Comparison of ENCODE assay signal across 18 cellular contexts in genomic region chr9:12785941-12786340, GRCh38. TPM values are rescaled to one million over a fixed set of nuclear protein-coding genes. Genes with fewer than 3 reads are reported as not detected.
DNase-seq lines count a peak whose midpoint lies in the region; ATAC-seq and TF ChIP-seq lines count a peak whose summit lies in the region.
"Had no signal": no experiment of that assay in that cellular context is flagged by ENCODE, and none has a peak within 500 bp of the region (broad histone marks: within the 10 kb centered on the region; RNA-seq: fewer than 3 reads in every experiment).

No MANE protein-coding gene starts in this region.

- no peak overlapping the region for H3K4me2 ChIP-seq in mammary epithelial cell (ENCODE audit: insufficient read depth, low read depth, low read length)

- H3K4me3 ChIP-seq in HEK293 (ENCODE audit: low read depth, low read length) = no peak overlapping the region
- no peak overlapping the region for H3K4me3 ChIP-seq in mammary epithelial cell (replicated peaks in 1 of 3; ENCODE audit: insufficient read depth in 1 of 3, low read depth in 2 of 3, low read length in 3 of 3)
- no peak overlapping the region for H3K4me3 ChIP-seq in right lobe of liver
- H3K4me3 ChIP-seq in stomach = no peak overlapping the region
- no peak overlapping the region for H3K4me3 ChIP-seq in left ventricle myocardium inferior
- H3K4me3 ChIP-seq: adrenal gland had no signal

- H4K20me1 ChIP-seq in mammary epithelial cell (ENCODE audit: insufficient read depth, low read length) = no peaks in the 10 kb centered on the region

- H3K9ac ChIP-seq in mammary epithelial cell (ENCODE audit: insufficient read depth, low read length) = no peak overlapping the region
- H3K9ac ChIP-seq: parathyroid adenoma had no signal

- CTCF ChIA-PET in HEK293 (lab: Yijun Ruan, JAX) = interaction anchor here (0.7 to 4.9 kb wide), 3 partner anchors 10 to 99 kb away, joined by 3 to 29 read pairs (median 5); partner anchors contain the start of gene LURAP1L
- CTCF ChIA-PET in mammary epithelial cell (lab: Charles Lee; ENCODE audit: low non-redundant PET) = no interaction called here
- CTCF ChIA-PET in RWPE1 (lab: Yijun Ruan, JAX) = interaction anchor here (0.6 kb wide), 1 partner anchor 816 kb away, joined by 4 read pairs; no protein-coding TSS in a partner anchor

- H3K27ac ChIP-seq in HEK293 (ENCODE audit: extremely low read depth, low read depth, low read length) (0 out of 2 replicates have a peak overlapping the region, but pooled peaks have one; percentile 86), mammary epithelial cell (ENCODE audit: insufficient read depth, low read depth, low read length) (peak overlapping the region; percentile 98), right lobe of liver (peak overlapping the region in 2 of 3 donors; percentile 85 to 93), stomach (peak overlapping the region in 4 of 5 donors; percentile 72 to 95 (median 88)), RWPE1 (no peak overlapping the region), left ventricle myocardium inferior (replicated peaks) (no peak overlapping the region)
- H3K27ac ChIP-seq: parathyroid adenoma had no signal

- H2AFZ ChIP-seq in mammary epithelial cell (ENCODE audit: low read depth, low read length) = no peak overlapping the region
- H2AFZ ChIP-seq: parathyroid adenoma had no signal

- TF ChIP-seq POLR2A in right lobe of liver (IDR thresholded peaks at IDR 0.05) (no peak), stomach (IDR thresholded peaks at IDR 0.05) (no peak)

- H3K27me3 ChIP-seq in mammary epithelial cell (ENCODE audit: insufficient read depth, low read length) (no peaks in the 10 kb centered on the region), right lobe of liver (no peaks in the 10 kb centered on the region), stomach (no peaks in the 10 kb centered on the region), left ventricle myocardium inferior (ENCODE audit: low read depth) (no peaks in the 10 kb centered on the region)
- H3K27me3 ChIP-seq: adrenal gland had no signal

- ATAC-seq in right lobe of liver (no peak), left cardiac atrium (no peak)

- H3K4me1 ChIP-seq in HEK293 (ENCODE audit: control insufficient read depth, insufficient read depth, low read length) (peaks cover 18% of the 10 kb centered on the region), mammary epithelial cell (ENCODE audit: insufficient read depth, low read length) (peaks cover 22% of the 10 kb centered on the region), right lobe of liver (peaks cover 0 to 26% (median 7%) of the 10 kb centered on the region in 4 donors), stomach (peaks cover 16 to 49% (median 30%) of the 10 kb centered on the region in 4 donors), left ventricle myocardium inferior (peaks cover 25% of the 10 kb centered on the region)
- H3K4me1 ChIP-seq: parathyroid adenoma had no signal

- no peak for TF ChIP-seq EP300 in stomach (IDR thresholded peaks at IDR 0.05)

- dilution Hi-C loops in mammary epithelial cell (cut with HindIII; ENCODE audit: low sequenced_read_pairs) = no loop called here

- BruUV-seq in mammary epithelial cell (replicated peaks; lab: Mats Ljungman, UMichigan) = no TSS peak

- TF ChIP-seq CTCF in HEK293 (tag by site-specific recombination; IDR thresholded peaks at IDR 0.05) = no peak
- no peak for TF ChIP-seq CTCF in mammary epithelial cell (conservative IDR thresholded peaks at IDR 0.05 in 1 of 2, IDR thresholded peaks at IDR 0.05 in 1 of 2; ENCODE audit: extremely low read depth in 1 of 2, insufficient read depth in 1 of 2, low read depth in 1 of 2, low read length in 2 of 2)
- no peak for TF ChIP-seq CTCF in right lobe of liver (IDR thresholded peaks at IDR 0.05)
- TF ChIP-seq CTCF in stomach (IDR thresholded peaks at IDR 0.05) = no peak
- no peak for TF ChIP-seq CTCF in RWPE1 (conservative IDR thresholded peaks at IDR 0.05; ENCODE audit: low read depth)
- no peak for TF ChIP-seq CTCF in left ventricle myocardium inferior (IDR thresholded peaks at IDR 0.05; ENCODE audit: borderline replicate concordance)

- H3K9me3 ChIP-seq in HEK293 (ENCODE audit: control insufficient read depth, insufficient read depth, low read depth, low read length) (no peaks in the 10 kb centered on the region), mammary epithelial cell (replicated peaks; ENCODE audit: insufficient read depth, low read length) (no peaks in the 10 kb centered on the region), right lobe of liver (no peaks in the 10 kb centered on the region), stomach (peaks cover 0 to 12% (median 0%) of the 10 kb centered on the region in 4 donors), left ventricle myocardium inferior (replicated peaks) (peaks cover 19% of the 10 kb centered on the region)

- POLR2A ChIA-PET in HEK293 (lab: Yijun Ruan, JAX) = interaction anchor here (2.0 kb wide), 1 partner anchor 10 kb away, joined by 17 read pairs; no protein-coding TSS in a partner anchor
- POLR2A ChIA-PET in RWPE1 (lab: Yijun Ruan, JAX; ENCODE audit: low non-redundant PET) = no interaction called here

- H3K79me2 ChIP-seq in mammary epithelial cell (ENCODE audit: insufficient read depth, low read length) = peaks cover 58% of the 10 kb centered on the region
- H3K79me2 ChIP-seq: parathyroid adenoma had no signal

- intact Hi-C loops in mammary epithelial cell (cut with micrococcal nuclease) = loop anchor here (2.0 kb wide), 1 partner anchor 75 kb away; no protein-coding TSS in a partner anchor
- intact Hi-C loops in right lobe of liver (cut with DNase I) = no loop called here
- intact Hi-C loops in stomach (cut with DNase I; ENCODE audit: low total_unique reads) = no loop called here
- intact Hi-C loops in left cardiac atrium (cut with DNase I) = loop anchor here in 1 of 2 donors (10.0 kb wide), 1 partner anchor 199 kb away; no protein-coding TSS in a partner anchor
- intact Hi-C loops in left ventricle myocardium inferior (cut with micrococcal nuclease) = no loop called here

- H3K36me3 ChIP-seq in HEK293 (ENCODE audit: control insufficient read depth in 2 of 2, insufficient read depth in 1 of 2, low read length in 2 of 2) (no peaks in the 10 kb centered on the region), mammary epithelial cell (ENCODE audit: insufficient read depth, low read length) (no peaks in the 10 kb centered on the region), right lobe of liver (no peaks in the 10 kb centered on the region), stomach (no peaks in the 10 kb centered on the region), left ventricle myocardium inferior (no peaks in the 10 kb centered on the region)
- H3K36me3 ChIP-seq: adrenal gland had no signal

- DNase-seq in mammary epithelial cell (no peak), right lobe of liver (no peak), stomach (no peak), left cardiac atrium (no peak), RWPE1 (ENCODE audit: low spot score) (no peak), left ventricle myocardium inferior (no peak), NCI-H2081 treated with DMSO at 0.1 percent for 48 hours (lab: John Stamatoyannopoulos, UW) (no peak)
- DNase-seq: activated CD4-positive, alpha-beta T cell treated with anti-CD3 and anti-CD28 coated beads, Interleukin-2, amount 10 ng/mL, durations not matched to agents 24 days and 14 days; activated gamma-delta T cell treated with Interleukin-2 at 50 U/mL for 16 hours; DMS153; effector CD4-positive, alpha-beta T cell; KG1; NCI-H1092; NCI-H2029 treated with DMSO at 0.1 percent for 48 hours; stimulated activated CD4-positive, alpha-beta T cell treated with anti-CD3 and anti-CD28 coated beads, Interleukin-2, amount 100 ng/mL, for 48 hours had no signal

- in situ Hi-C loops in mammary epithelial cell (cut with MboI; ENCODE audit: low sequenced_read_pairs in 2 of 2) = loop anchor here in 1 of 2 donors (10.0 kb wide), 1 partner anchor 79 kb away; no protein-coding TSS in a partner anchor

TF ChIP-seq in HEK293, 187 proteins besides CTCF, POLR2A, EP300 and RAD21 (continues in another document):
- TF ChIP-seq ATF2 (tag by site-specific recombination; IDR thresholded peaks at IDR 0.05; ENCODE audit: low read depth) (peak; percentile 24; the same call in 1 of the 2 replicates), ZNF48 (tag by site-specific recombination; IDR thresholded peaks at IDR 0.05) (no peak), ZNF398 (tag by site-specific recombination; IDR thresholded peaks at IDR 0.05) (no peak), ZSCAN23 (tag by site-specific recombination; IDR thresholded peaks at IDR 0.05) (no peak), ZNF629 (tag by site-specific recombination; IDR thresholded peaks at IDR 0.05) (peak; percentile 26; the same call in 1 of the 2 replicates), ZNF433 (tag by site-specific recombination; IDR thresholded peaks at IDR 0.05; ENCODE audit: low read depth) (no peak), ZBTB48 (tag by site-specific recombination; IDR thresholded peaks at IDR 0.05) (no peak)

RNA-seq across cellular contexts. Expression of gene LURAP1L, which starts 11.1 kb away (rescaled TPM):
- total RNA-seq in mammary epithelial cell = 10 to 100 TPM; 52.9 to 57.8 TPM
- polyA plus RNA-seq in mammary epithelial cell = 16.6 TPM
- polyA minus RNA-seq in mammary epithelial cell = 20.7 TPM
- total RNA-seq in right lobe of liver = 10 to 100 TPM in 5 of 6 experiments, 1 to 10 TPM in 1; 9.6 to 38.0 (median 18.8) TPM
- total RNA-seq in stomach = 10 to 100 TPM; 19.3 to 32.2 (median 28.1) TPM
- 10 to 100 TPM in 2 of 3 donors, 1 to 10 TPM in 1; 6.7 to 11.9 (median 11.8) TPM for polyA plus RNA-seq in stomach
- total RNA-seq in left cardiac atrium = 1 to 10 TPM; 3.8 to 4.7 TPM
- 2.6 TPM for total RNA-seq in left ventricle myocardium inferior
- total RNA-seq: activated CD4-positive, alpha-beta T cell treated with anti-CD3 and anti-CD28 coated beads, Interleukin-2, amount 10 ng/mL, durations not matched to agents 24 days and 14 days had no signal

Comparison
In these comparisons a context has a peak if more than half of its experiments do, and no peak if none do; other contexts are left out.
1. H3K27ac ChIP-seq: peak in HEK293 (single experiment), mammary epithelial cell (single experiment), right lobe of liver (2 of 3) and stomach (4 of 5); none in RWPE1 (single experiment) and left ventricle myocardium inferior (single experiment).